13 cellular contexts compared by ENCODE assay signal in the genomic region with DNA sequence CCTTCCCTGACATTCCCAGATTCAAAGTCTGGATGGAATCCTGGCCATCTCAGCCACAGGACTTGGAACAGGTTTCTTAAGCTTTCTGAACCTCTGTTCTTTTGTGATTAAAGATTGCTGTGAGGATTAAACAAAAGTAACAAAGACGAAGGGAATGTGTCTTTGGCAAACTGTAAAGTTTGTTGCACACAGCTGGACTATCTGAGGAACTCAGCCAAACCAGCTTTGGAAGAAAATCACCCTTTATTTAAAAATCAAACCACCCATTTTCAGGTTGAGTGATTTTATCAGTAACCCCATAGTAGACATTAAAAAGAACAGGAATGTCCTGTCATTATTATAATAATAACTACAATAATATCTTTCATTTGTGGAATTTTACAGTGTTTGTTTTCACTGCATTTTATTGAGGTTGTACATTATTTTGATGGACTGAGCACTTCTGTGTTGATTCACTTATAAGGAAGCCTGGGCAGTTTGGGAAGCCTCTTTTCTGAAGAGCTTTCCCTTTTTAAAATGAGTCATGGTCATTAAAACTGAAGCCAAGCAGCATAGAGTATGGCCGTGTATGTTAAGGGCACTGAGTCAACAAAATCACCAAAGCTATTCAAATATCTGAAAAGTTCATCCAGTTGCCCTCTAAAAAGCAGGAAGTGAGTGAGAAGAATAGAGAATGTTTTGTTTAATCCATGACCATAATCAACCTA.
A peak's percentile ranks its signal among the peaks of the same experiment; 100 is the strongest.
DNase-seq lines count a peak whose midpoint lies in the region; ATAC-seq, FAIRE-seq and TF ChIP-seq lines count a peak whose summit lies in the region.
"Had no signal": no experiment of that assay in that cellular context is flagged by ENCODE, and none has a peak within 500 bp of the region (broad histone marks: within the 10 kb centered on the region; RNA-seq: fewer than 3 reads in every experiment).

No MANE protein-coding gene starts in this region.

- 3% methylated on average over 2 of the region's 2 CpGs for WGBS in A549 (ENCODE audit: missing lambda C conversion rate)
- 26% methylated on average over 2 of the region's 2 CpGs for WGBS in hepatocyte (ENCODE audit: low lambda C conversion rate, missing lambda C conversion rate)

- H3K36me3 ChIP-seq in HEK293 (ENCODE audit: control insufficient read depth in 2 of 2, insufficient read depth in 1 of 2, low read length in 2 of 2), result no peaks in the 10 kb centered on the region
- H3K36me3 ChIP-seq in hepatocyte (replicated peaks; ENCODE audit: insufficient read depth, low read depth), result no peaks in the 10 kb centered on the region

- no peaks in the 10 kb centered on the region for H3K36me3 Mint-ChIP-seq in T-helper 2 cell treated with Interferon-gamma antibody and Interleukin-4, amounts not matched to agents 5 μg/mL and 100 μg/mL, for 36 hours (ENCODE audit: low read depth)

- H2AFZ ChIP-seq in hepatocyte, result no peak overlapping the region

- H3K79me2 ChIP-seq in hepatocyte, result no peaks in the 10 kb centered on the region

- no peak overlapping the region for H3K27ac ChIP-seq in A549
- peak overlapping the region; percentile 16; the same call in 1 of the 2 replicates for H3K27ac ChIP-seq in HEK293 (ENCODE audit: extremely low read depth, low read depth, low read length)
- H3K27ac ChIP-seq in VCaP, result peak overlapping the region; percentile 10; the same call in 1 of the 2 replicates
- H3K27ac ChIP-seq in hepatocyte, result peak overlapping the region; percentile 20

- H3K9me3 ChIP-seq in A549 (no peaks in the 10 kb centered on the region), HEK293 (ENCODE audit: control insufficient read depth, insufficient read depth, low read depth, low read length) (no peaks in the 10 kb centered on the region), hepatocyte (ENCODE audit: low read depth) (no peaks in the 10 kb centered on the region)

- no peaks in the 10 kb centered on the region for H3K9me2 ChIP-seq in hepatocyte (replicated peaks; ENCODE audit: insufficient read depth)

- FAIRE-seq in A549 (lab: Jason Lieb, UNC), result no peak

- POLR2A ChIA-PET in A549 (lab: Yijun Ruan, JAX), result no interaction called here
- POLR2A ChIA-PET in HEK293 (lab: Yijun Ruan, JAX), result no interaction called here

- H3K27me3 Mint-ChIP-seq in T-helper 2 cell treated with Interferon-gamma antibody and Interleukin-4, amounts not matched to agents 5 μg/mL and 100 μg/mL, for 36 hours (ENCODE audit: low read depth), result no peaks in the 10 kb centered on the region

- H3K9me3 Mint-ChIP-seq in T-helper 2 cell treated with Interferon-gamma antibody and Interleukin-4, amounts not matched to agents 5 μg/mL and 100 μg/mL, for 36 hours, result no peaks in the 10 kb centered on the region
- H3K9me3 Mint-ChIP-seq: activated T-cell treated with anti-CD3 and anti-CD28 coated beads, Interleukin-2, amount 50 U/mL, for 24 hours had no signal

- H3K4me3 ChIP-seq in A549 (no peak overlapping the region), HEK293 (ENCODE audit: low read depth, low read length) (no peak overlapping the region), hepatocyte (no peak overlapping the region)

- no peak overlapping the region for H3K27ac Mint-ChIP-seq in T-helper 2 cell treated with Interferon-gamma antibody and Interleukin-4, amounts not matched to agents 5 μg/mL and 100 μg/mL, for 36 hours
- H3K27ac Mint-ChIP-seq: activated T-cell treated with anti-CD3 and anti-CD28 coated beads, Interleukin-2, amount 50 U/mL, for 24 hours had no signal

- no peak for ATAC-seq in A549
- no peak for ATAC-seq in HG02642 (IDR thresholded peaks at IDR 0.05; ENCODE audit: poor library complexity, unreplicated experiment)

- H4K20me1 ChIP-seq in hepatocyte (ENCODE audit: insufficient read depth, poor library complexity, severe bottlenecking), result no peaks in the 10 kb centered on the region

- no peak for TF ChIP-seq EP300 in A549 (IDR thresholded peaks at IDR 0.05)

- CTCF ChIA-PET in A549 (lab: Yijun Ruan, JAX) (interaction anchor here (1.2 to 1.8 kb wide), 3 partner anchors 173 to 1034 kb away, joined by 4 to 5 read pairs (median 5); no protein-coding TSS in a partner anchor), HEK293 (lab: Yijun Ruan, JAX) (interaction anchor here (0.6 to 2.0 kb wide), 3 partner anchors 168 to 1035 kb away, joined by 4 to 6 read pairs (median 5); no protein-coding TSS in a partner anchor)

- no peak for DNase-seq in A549 (ENCODE audit: low read depth in 1 of 2, low spot score in 1 of 2)
- peak; percentile 30 for DNase-seq in hepatocyte (ENCODE audit: low spot score)
- no peak for DNase-seq in mesenteric fat pad (ENCODE audit: low spot score)
- no peak for DNase-seq in activated CD8-positive, alpha-beta memory T cell treated with anti-CD3 and anti-CD28 coated beads, Interleukin-2, amount 50 U/mL, for 4 hours
- no peak for DNase-seq in T-helper 2 cell treated with Interferon-gamma antibody and Interleukin-4, amounts not matched to agents 5 μg/mL and 100 μg/mL, for 36 hours (ENCODE audit: low spot score)
- DNase-seq: activated CD4-positive, CD25-positive, alpha-beta regulatory T cell treated with anti-CD3 and anti-CD28 coated beads, Interleukin-2, amount 50 U/mL, for 72 hours; activated T-cell treated with anti-CD3 and anti-CD28 coated beads, Interleukin-2, amount 50 U/mL, for 24 hours; IMR-90; NCI-H1694 treated with DMSO at 0.1 percent for 48 hours; stimulated activated CD4-positive, alpha-beta T cell treated with anti-CD3 and anti-CD28 coated beads, Interleukin-2, amount 100 ng/mL, for 24 hours had no signal

- no peak overlapping the region for H3K4me3 Mint-ChIP-seq in T-helper 2 cell treated with Interferon-gamma antibody and Interleukin-4, amounts not matched to agents 5 μg/mL and 100 μg/mL, for 36 hours
- H3K4me3 Mint-ChIP-seq: activated T-cell treated with anti-CD3 and anti-CD28 coated beads, Interleukin-2, amount 50 U/mL, for 24 hours had no signal

- TF ChIP-seq CTCF in A549 (IDR thresholded peaks at IDR 0.05) (no peak), HEK293 (tag by site-specific recombination; IDR thresholded peaks at IDR 0.05) (no peak), VCaP (conservative IDR thresholded peaks at IDR 0.05) (no peak), hepatocyte (IDR thresholded peaks at IDR 0.05; ENCODE audit: poor library complexity) (no peak)

- no peaks in the 10 kb centered on the region for H3K4me1 ChIP-seq in A549
- H3K4me1 ChIP-seq in HEK293 (ENCODE audit: control insufficient read depth, insufficient read depth, low read length), result peaks cover 9% of the 10 kb centered on the region
- peaks cover 8% of the 10 kb centered on the region for H3K4me1 ChIP-seq in hepatocyte (ENCODE audit: insufficient read depth)

- no peak for TF ChIP-seq POLR2A in A549 (IDR thresholded peaks at IDR 0.05; ENCODE audit: low read length)

- no peaks in the 10 kb centered on the region for H3K4me1 Mint-ChIP-seq in T-helper 2 cell treated with Interferon-gamma antibody and Interleukin-4, amounts not matched to agents 5 μg/mL and 100 μg/mL, for 36 hours (ENCODE audit: low read depth)

- TF ChIP-seq RAD21 in A549 (conservative IDR thresholded peaks at IDR 0.05 in 1 of 2, IDR thresholded peaks at IDR 0.05 in 1 of 2), result no peak

- no peak overlapping the region for H3K4me2 ChIP-seq in A549
- H3K4me2 ChIP-seq in hepatocyte, result no peak overlapping the region

- H3K27me3 ChIP-seq in hepatocyte, result no peaks in the 10 kb centered on the region

TF ChIP-seq in A549, 52 proteins besides CTCF, POLR2A, EP300 and RAD21:
- no peak for TF ChIP-seq POLR2AphosphoS2 (conservative IDR thresholded peaks at IDR 0.05; ENCODE audit: low read length)
- TF ChIP-seq CBX2 (IDR thresholded peaks at IDR 0.05; ENCODE audit: borderline replicate concordance, low read depth), result no peak
- TF ChIP-seq SMC3 (IDR thresholded peaks at IDR 0.05), result no peak
- TF ChIP-seq FOSL2 (IDR thresholded peaks at IDR 0.05), result no peak
- TF ChIP-seq FOSL2 (CRISPR knock-in tag; IDR thresholded peaks at IDR 0.05), result peak; percentile 17; the same call in 1 of the 2 replicates
TF ChIP-seq in A549: peak in this region for 1.

TF ChIP-seq in HEK293, 187 proteins besides CTCF, POLR2A, EP300 and RAD21 (continues in another document):
- TF ChIP-seq OSR2 (tag by site-specific recombination; IDR thresholded peaks at IDR 0.05) (peak; percentile 61), ZNF175 (tag by site-specific recombination; IDR thresholded peaks at IDR 0.05) (no peak), ZNF561 (tag by site-specific recombination; IDR thresholded peaks at IDR 0.05; ENCODE audit: borderline replicate concordance) (0 out of 2 replicates have a peak, but pooled peaks have one; percentile 43), ZNF521 (tag by site-specific recombination; IDR thresholded peaks at IDR 0.05) (no peak), BCL11B (tag by site-specific recombination; IDR thresholded peaks at IDR 0.05; ENCODE audit: low read depth) (no peak), ZFP69B (tag by site-specific recombination; IDR thresholded peaks at IDR 0.05) (peak; percentile 31; the same call in 1 of the 2 replicates), ZNF580 (tag by site-specific recombination; IDR thresholded peaks at IDR 0.05) (no peak), FEZF1 (tag by site-specific recombination; IDR thresholded peaks at IDR 0.05) (peak; percentile 64; the same call in 1 of the 2 replicates), ZNF202 (tag by site-specific recombination; IDR thresholded peaks at IDR 0.05; ENCODE audit: borderline replicate concordance) (no peak), ZBTB48 (tag by site-specific recombination; IDR thresholded peaks at IDR 0.05) (no peak), ZNF660 (tag by site-specific recombination; IDR thresholded peaks at IDR 0.05) (0 out of 2 replicates have a peak, but pooled peaks have one; percentile 38)
- TF ChIP-seq, protein P1, sequence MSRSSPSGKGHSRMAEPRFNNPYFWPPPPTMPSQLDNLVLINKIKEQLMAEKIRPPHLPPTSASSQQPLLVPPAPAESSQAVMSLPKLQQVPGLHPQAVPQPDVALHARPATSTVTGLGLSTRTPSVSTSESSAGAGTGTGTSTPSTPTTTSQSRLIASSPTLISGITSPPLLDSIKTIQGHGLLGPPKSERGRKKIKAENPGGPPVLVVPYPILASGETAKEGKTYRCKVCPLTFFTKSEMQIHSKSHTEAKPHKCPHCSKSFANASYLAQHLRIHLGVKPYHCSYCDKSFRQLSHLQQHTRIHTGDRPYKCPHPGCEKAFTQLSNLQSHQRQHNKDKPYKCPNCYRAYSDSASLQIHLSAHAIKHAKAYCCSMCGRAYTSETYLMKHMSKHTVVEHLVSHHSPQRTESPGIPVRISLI (tag by site-specific recombination; IDR thresholded peaks at IDR 0.05), result no peak

Comparison
In these comparisons a context has a peak if more than half of its experiments do, and no peak if none do; other contexts are left out.
1. H3K27ac ChIP-seq: peak in HEK293 (single experiment), VCaP (single experiment) and hepatocyte (single experiment); none in A549 (0 of 2).